In genomic region chr7:119270045-119270464, GRCh38 we compare ENCODE assay signal across 8 cellular contexts.
A peak's percentile ranks its signal among the peaks of the same experiment; 100 is the strongest.
DNase-seq lines count a peak whose midpoint lies in the region; ATAC-seq and TF ChIP-seq lines count a peak whose summit lies in the region.

No MANE protein-coding gene starts in this region.

- no peak overlapping the region for H3K4me3 ChIP-seq in endodermal cell (ENCODE audit: low read length)

- peak; percentile 53 for DNase-seq in COLO668 (lab: John Stamatoyannopoulos, UW; ENCODE audit: unreplicated experiment)
- DNase-seq in MV-4-11 (lab: John Stamatoyannopoulos, UW), result peak; percentile 60
- peak; percentile 58 to 61 for DNase-seq in SHP77 (lab: John Stamatoyannopoulos, UW)
- DNase-seq in endodermal cell, result peak; percentile 78
- peak; percentile 83 for DNase-seq in myocyte (ENCODE audit: low read depth)
- no peak for DNase-seq in central memory CD4-positive, alpha-beta T cell

- no peaks in the 10 kb centered on the region for H3K27me3 ChIP-seq in endodermal cell (ENCODE audit: control insufficient read depth, insufficient read depth, low read length, poor library complexity, severe bottlenecking)

- 17 to 21% methylated on average over 5 to 7 of the region's 7 CpGs for WGBS in endodermal cell (ENCODE audit: insufficient coverage in 1 of 2, insufficient read length in 1 of 2), 2 experiments

- TF ChIP-seq CTCF in endodermal cell (conservative IDR thresholded peaks at IDR 0.05), result peak; percentile 93

- no peaks in the 10 kb centered on the region for H3K9me3 Mint-ChIP-seq in endodermal cell

- no peak overlapping the region for H3K4me3 Mint-ChIP-seq in endodermal cell

- H3K9ac ChIP-seq in endodermal cell (ENCODE audit: extremely low read depth, low read length, poor library complexity, severe bottlenecking), result no peak overlapping the region

- H3K27ac ChIP-seq in endodermal cell (ENCODE audit: low read depth, low read length), result no peak overlapping the region

- H3K4me1 ChIP-seq in endodermal cell (ENCODE audit: control insufficient read depth, insufficient read depth, low read length), result no peaks in the 10 kb centered on the region

- no peaks in the 10 kb centered on the region for H3K36me3 Mint-ChIP-seq in endodermal cell (ENCODE audit: low read depth)

- H3K27ac Mint-ChIP-seq in endodermal cell, result no peak overlapping the region

- H3K4me1 Mint-ChIP-seq in endodermal cell, result no peaks in the 10 kb centered on the region

- no peaks in the 10 kb centered on the region for H3K27me3 Mint-ChIP-seq in endodermal cell (ENCODE audit: insufficient read depth)

- H3K9me3 ChIP-seq in endodermal cell (ENCODE audit: control insufficient read depth, low read length), result no peaks in the 10 kb centered on the region

- peak; percentile 97 for ATAC-seq in GM18511 (IDR thresholded peaks at IDR 0.05; ENCODE audit: unreplicated experiment)
- peak; percentile 97 for ATAC-seq in HG02798 (IDR thresholded peaks at IDR 0.05; ENCODE audit: poor library complexity, unreplicated experiment)

- H3K36me3 ChIP-seq in endodermal cell (ENCODE audit: control insufficient read depth, insufficient read depth, low read length), result no peaks in the 10 kb centered on the region
